ENCODE assay signal across 11 cellular contexts in the genomic region with DNA sequence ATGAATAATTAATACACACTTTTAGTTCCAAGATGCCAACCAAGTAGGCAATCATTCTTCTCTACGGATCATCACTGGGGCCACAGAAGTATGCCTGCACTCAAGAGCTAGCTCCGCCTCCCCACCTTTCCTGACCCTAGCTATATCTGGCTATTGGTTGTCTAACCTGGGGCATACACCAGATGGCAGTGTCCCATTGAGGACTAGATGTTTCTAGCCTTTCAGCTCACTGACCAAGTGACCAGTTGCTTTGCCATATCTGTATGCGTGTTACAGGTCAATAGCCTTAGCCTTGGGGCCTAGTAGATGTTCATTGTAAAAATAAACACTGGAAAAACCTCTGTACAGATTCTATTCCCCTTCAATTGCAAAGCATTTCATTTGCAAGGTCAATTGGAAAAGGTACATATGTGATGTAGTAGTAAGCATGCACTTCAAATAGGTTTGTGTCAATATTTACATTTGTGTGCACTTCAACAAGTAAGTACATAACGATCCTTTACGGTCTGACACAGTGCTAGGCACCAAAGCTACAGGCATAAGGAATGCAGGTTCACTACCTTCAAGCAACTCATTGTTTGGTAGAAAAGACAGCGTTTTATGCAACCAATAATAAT.
DNase-seq lines count a peak whose midpoint lies in the region; ATAC-seq lines count a peak whose summit lies in the region.
"Had no signal": no experiment of that assay in that cellular context is flagged by ENCODE, and none has a peak within 500 bp of the region (broad histone marks: within the 10 kb centered on the region; RNA-seq: fewer than 3 reads in every experiment).

No MANE protein-coding gene starts in this region.

- no peak for ATAC-seq in HG02759 (IDR thresholded peaks at IDR 0.05; ENCODE audit: unreplicated experiment)

- peak; percentile 44 to 76 (median 52) for DNase-seq in NCI-H1417 (lab: John Stamatoyannopoulos, UW)
- DNase-seq in NCI-H1417 treated with DMSO at 0.1 percent for 48 hours (lab: John Stamatoyannopoulos, UW), result no peak
- DNase-seq in NCI-H774 (lab: John Stamatoyannopoulos, UW), result peak; percentile 39
- DNase-seq in glomerular visceral epithelial cell (ENCODE audit: extremely low spot score), result peak; percentile 8
- DNase-seq in renal cortical epithelial cell (ENCODE audit: low read depth), result peak; percentile 54
- no peak for DNase-seq in OCI-M2 (lab: John Stamatoyannopoulos, UW; ENCODE audit: unreplicated experiment)
- no peak for DNase-seq in SKM-1 treated with dmso at 0.1 percent for 144 hours (lab: John Stamatoyannopoulos, UW; ENCODE audit: unreplicated experiment)
- DNase-seq: activated CD8-positive, alpha-beta memory T cell treated with anti-CD3 and anti-CD28 coated beads, Interleukin-2, amount 50 U/mL, for 48 hours; effector CD4-positive, alpha-beta T cell; Peyer's patch had no signal

Comparison
In these comparisons a context has a peak if more than half of its experiments do, and no peak if none do; other contexts are left out.
1. DNase-seq: peak in NCI-H1417 (3 of 3), NCI-H774 (single experiment), glomerular visceral epithelial cell (single experiment) and renal cortical epithelial cell (single experiment); none in NCI-H1417 treated with DMSO at 0.1 percent for 48 hours (single experiment), OCI-M2 (single experiment) and SKM-1 treated with dmso at 0.1 percent for 144 hours (single experiment).